In the genomic region with DNA sequence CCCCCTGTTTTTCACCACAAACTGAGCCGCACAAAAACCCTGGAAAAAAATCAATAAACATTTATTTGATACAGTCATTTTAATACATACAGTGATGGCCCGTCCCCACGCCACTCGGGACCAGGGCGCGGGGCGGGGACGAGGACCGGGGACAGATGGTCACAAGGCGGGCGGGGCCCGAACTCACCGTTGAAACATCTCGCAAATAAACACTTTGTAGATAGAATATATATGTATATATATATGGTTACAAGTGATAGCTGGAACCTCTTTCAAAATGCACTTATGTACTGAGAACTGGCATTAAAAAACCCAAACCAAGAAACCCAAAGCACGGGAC, we compare ENCODE assay signal across 1 cellular context.
A peak's percentile ranks its signal among the peaks of the same experiment; 100 is the strongest.
TF ChIP-seq lines count a peak whose summit lies in the region.

No MANE protein-coding gene starts in this region.

TF ChIP-seq in HepG2, 621 proteins besides CTCF, POLR2A, EP300 and RAD21 (continued from another document and continues in another):
- TF ChIP-seq, protein P1, sequence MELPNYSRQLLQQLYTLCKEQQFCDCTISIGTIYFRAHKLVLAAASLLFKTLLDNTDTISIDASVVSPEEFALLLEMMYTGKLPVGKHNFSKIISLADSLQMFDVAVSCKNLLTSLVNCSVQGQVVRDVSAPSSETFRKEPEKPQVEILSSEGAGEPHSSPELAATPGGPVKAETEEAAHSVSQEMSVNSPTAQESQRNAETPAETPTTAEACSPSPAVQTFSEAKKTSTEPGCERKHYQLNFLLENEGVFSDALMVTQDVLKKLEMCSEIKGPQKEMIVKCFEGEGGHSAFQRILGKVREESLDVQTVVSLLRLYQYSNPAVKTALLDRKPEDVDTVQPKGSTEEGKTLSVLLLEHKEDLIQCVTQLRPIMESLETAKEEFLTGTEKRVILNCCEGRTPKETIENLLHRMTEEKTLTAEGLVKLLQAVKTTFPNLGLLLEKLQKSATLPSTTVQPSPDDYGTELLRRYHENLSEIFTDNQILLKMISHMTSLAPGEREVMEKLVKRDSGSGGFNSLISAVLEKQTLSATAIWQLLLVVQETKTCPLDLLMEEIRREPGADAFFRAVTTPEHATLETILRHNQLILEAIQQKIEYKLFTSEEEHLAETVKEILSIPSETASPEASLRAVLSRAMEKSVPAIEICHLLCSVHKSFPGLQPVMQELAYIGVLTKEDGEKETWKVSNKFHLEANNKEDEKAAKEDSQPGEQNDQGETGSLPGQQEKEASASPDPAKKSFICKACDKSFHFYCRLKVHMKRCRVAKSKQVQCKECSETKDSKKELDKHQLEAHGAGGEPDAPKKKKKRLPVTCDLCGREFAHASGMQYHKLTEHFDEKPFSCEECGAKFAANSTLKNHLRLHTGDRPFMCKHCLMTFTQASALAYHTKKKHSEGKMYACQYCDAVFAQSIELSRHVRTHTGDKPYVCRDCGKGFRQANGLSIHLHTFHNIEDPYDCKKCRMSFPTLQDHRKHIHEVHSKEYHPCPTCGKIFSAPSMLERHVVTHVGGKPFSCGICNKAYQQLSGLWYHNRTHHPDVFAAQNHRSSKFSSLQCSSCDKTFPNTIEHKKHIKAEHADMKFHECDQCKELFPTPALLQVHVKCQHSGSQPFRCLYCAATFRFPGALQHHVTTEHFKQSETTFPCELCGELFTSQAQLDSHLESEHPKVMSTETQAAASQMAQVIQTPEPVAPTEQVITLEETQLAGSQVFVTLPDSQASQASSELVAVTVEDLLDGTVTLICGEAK (IDR thresholded peaks at IDR 0.05) = no peak
- TF ChIP-seq, protein P1 (CRISPR knock-in tag; IDR thresholded peaks at IDR 0.05) = no peak
- no peak for TF ChIP-seq HDAC2 (CRISPR knock-in tag; IDR thresholded peaks at IDR 0.05)
- TF ChIP-seq, protein P2, sequence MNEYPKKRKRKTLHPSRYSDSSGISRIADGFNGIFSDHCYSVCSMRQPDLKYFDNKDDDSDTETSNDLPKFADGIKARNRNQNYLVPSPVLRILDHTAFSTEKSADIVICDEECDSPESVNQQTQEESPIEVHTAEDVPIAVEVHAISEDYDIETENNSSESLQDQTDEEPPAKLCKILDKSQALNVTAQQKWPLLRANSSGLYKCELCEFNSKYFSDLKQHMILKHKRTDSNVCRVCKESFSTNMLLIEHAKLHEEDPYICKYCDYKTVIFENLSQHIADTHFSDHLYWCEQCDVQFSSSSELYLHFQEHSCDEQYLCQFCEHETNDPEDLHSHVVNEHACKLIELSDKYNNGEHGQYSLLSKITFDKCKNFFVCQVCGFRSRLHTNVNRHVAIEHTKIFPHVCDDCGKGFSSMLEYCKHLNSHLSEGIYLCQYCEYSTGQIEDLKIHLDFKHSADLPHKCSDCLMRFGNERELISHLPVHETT (CRISPR knock-in tag; conservative IDR thresholded peaks at IDR 0.05) = no peak
- TF ChIP-seq ZNF557 (CRISPR knock-in tag; IDR thresholded peaks at IDR 0.05) = no peak
- TF ChIP-seq KDM3A (CRISPR knock-in tag; IDR thresholded peaks at IDR 0.05; ENCODE audit: low read depth) = no peak
- no peak for TF ChIP-seq ZNF317 (CRISPR knock-in tag; IDR thresholded peaks at IDR 0.05)
- TF ChIP-seq ZNF777 (CRISPR knock-in tag; IDR thresholded peaks at IDR 0.05) = no peak
- TF ChIP-seq ZBTB7A (CRISPR knock-in tag; IDR thresholded peaks at IDR 0.05) = no peak
- peak; percentile 85; the same call in 1 of the 2 replicates for TF ChIP-seq CC2D1A (CRISPR knock-in tag; IDR thresholded peaks at IDR 0.05)
- peak; percentile 83 for TF ChIP-seq ONECUT2 (CRISPR knock-in tag; IDR thresholded peaks at IDR 0.05)
- no peak for TF ChIP-seq RNF2 (conservative IDR thresholded peaks at IDR 0.05; ENCODE audit: low read depth)
- no peak for TF ChIP-seq ZNF749 (CRISPR knock-in tag; IDR thresholded peaks at IDR 0.05; ENCODE audit: borderline replicate concordance)
- no peak; the same call in 1 of the 2 replicates for TF ChIP-seq PPARG (CRISPR knock-in tag; conservative IDR thresholded peaks at IDR 0.05)
- TF ChIP-seq SPEN (CRISPR knock-in tag; IDR thresholded peaks at IDR 0.05; ENCODE audit: low read depth) = no peak
- TF ChIP-seq SCMH1 (CRISPR knock-in tag; IDR thresholded peaks at IDR 0.05; ENCODE audit: borderline replicate concordance) = no peak
- TF ChIP-seq, protein P3, sequence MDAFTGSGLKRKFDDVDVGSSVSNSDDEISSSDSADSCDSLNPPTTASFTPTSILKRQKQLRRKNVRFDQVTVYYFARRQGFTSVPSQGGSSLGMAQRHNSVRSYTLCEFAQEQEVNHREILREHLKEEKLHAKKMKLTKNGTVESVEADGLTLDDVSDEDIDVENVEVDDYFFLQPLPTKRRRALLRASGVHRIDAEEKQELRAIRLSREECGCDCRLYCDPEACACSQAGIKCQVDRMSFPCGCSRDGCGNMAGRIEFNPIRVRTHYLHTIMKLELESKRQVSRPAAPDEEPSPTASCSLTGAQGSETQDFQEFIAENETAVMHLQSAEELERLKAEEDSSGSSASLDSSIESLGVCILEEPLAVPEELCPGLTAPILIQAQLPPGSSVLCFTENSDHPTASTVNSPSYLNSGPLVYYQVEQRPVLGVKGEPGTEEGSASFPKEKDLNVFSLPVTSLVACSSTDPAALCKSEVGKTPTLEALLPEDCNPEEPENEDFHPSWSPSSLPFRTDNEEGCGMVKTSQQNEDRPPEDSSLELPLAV (CRISPR knock-in tag; conservative IDR thresholded peaks at IDR 0.05; ENCODE audit: low read depth) = no peak
- no peak for TF ChIP-seq ZNF720 (CRISPR knock-in tag; IDR thresholded peaks at IDR 0.05)
- no peak for TF ChIP-seq YEATS4 (CRISPR knock-in tag; IDR thresholded peaks at IDR 0.05; ENCODE audit: borderline replicate concordance)
- TF ChIP-seq, protein P4, sequence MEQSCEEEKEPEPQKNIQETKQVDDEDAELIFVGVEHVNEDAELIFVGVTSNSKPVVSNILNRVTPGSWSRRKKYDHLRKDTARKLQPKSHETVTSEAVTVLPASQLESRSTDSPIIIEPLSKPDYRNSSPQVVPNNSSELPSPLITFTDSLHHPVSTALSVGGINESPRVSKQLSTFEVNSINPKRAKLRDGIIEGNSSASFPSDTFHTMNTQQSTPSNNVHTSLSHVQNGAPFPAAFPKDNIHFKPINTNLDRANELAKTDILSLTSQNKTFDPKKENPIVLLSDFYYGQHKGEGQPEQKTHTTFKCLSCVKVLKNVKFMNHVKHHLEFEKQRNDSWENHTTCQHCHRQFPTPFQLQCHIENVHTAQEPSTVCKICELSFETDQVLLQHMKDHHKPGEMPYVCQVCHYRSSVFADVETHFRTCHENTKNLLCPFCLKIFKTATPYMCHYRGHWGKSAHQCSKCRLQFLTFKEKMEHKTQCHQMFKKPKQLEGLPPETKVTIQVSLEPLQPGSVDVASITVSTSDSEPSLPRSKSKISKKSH (CRISPR knock-in tag; IDR thresholded peaks at IDR 0.05; ENCODE audit: borderline replicate concordance) = no peak
- no peak for TF ChIP-seq ZNF570 (CRISPR knock-in tag; IDR thresholded peaks at IDR 0.05; ENCODE audit: borderline replicate concordance)
- no peak for TF ChIP-seq ZNF891 (CRISPR knock-in tag; IDR thresholded peaks at IDR 0.05)
- no peak for TF ChIP-seq ZSCAN30 (CRISPR knock-in tag; IDR thresholded peaks at IDR 0.05)
- no peak for TF ChIP-seq TCF12 (IDR thresholded peaks at IDR 0.05)
- TF ChIP-seq TCF12 (CRISPR knock-in tag; IDR thresholded peaks at IDR 0.05) = no peak
- TF ChIP-seq ZNF792 (CRISPR knock-in tag; IDR thresholded peaks at IDR 0.05) = no peak
- no peak for TF ChIP-seq HCFC1 (IDR thresholded peaks at IDR 0.05; ENCODE audit: low read depth, low read length)
- TF ChIP-seq, protein P5, sequence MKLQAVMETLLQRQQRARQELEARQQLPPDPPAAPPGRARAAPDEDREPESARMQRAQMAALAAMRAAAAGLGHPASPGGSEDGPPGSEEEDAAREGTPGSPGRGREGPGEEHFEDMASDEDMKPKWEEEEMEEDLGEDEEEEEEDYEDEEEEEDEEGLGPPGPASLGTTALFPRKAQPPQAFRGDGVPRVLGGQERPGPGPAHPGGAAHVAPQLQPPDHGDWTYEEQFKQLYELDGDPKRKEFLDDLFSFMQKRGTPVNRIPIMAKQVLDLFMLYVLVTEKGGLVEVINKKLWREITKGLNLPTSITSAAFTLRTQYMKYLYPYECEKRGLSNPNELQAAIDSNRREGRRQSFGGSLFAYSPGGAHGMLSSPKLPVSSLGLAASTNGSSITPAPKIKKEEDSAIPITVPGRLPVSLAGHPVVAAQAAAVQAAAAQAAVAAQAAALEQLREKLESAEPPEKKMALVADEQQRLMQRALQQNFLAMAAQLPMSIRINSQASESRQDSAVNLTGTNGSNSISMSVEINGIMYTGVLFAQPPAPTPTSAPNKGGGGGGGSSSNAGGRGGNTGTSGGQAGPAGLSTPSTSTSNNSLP (IDR thresholded peaks at IDR 0.05; ENCODE audit: low read depth, low read length) = peak; percentile 68
- TF ChIP-seq KLF12 (CRISPR knock-in tag; IDR thresholded peaks at IDR 0.05; ENCODE audit: borderline replicate concordance) = no peak
- TF ChIP-seq POGZ (CRISPR knock-in tag; IDR thresholded peaks at IDR 0.05) = no peak
- TF ChIP-seq ZSCAN31 (CRISPR knock-in tag; IDR thresholded peaks at IDR 0.05; ENCODE audit: low read depth) = no peak
- no peak for TF ChIP-seq HDAC6 (IDR thresholded peaks at IDR 0.05; ENCODE audit: low read depth, low read length)
- peak; percentile 34; the same call in 1 of the 2 replicates for TF ChIP-seq POLR2AphosphoS2 (IDR thresholded peaks at IDR 0.05; ENCODE audit: low read depth, low read length)
- no peak for TF ChIP-seq GFI1 (CRISPR knock-in tag; IDR thresholded peaks at IDR 0.05; ENCODE audit: borderline replicate concordance)
- TF ChIP-seq, protein P6, sequence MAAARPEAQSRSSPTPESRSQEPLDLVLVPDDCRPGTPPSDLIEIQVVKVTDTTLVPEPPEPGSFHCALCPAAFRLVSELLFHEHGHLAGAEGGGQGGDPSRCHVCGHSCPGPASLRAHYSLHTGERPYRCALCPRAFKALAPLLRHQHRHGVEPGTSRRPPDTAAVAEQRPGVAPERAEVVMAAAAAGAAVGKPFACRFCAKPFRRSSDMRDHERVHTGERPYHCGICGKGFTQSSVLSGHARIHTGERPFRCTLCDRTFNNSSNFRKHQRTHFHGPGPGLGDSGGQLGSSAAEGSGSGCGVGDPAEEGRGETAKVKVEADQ (CRISPR knock-in tag; IDR thresholded peaks at IDR 0.05; ENCODE audit: borderline replicate concordance) = no peak
- TF ChIP-seq, protein P7, sequence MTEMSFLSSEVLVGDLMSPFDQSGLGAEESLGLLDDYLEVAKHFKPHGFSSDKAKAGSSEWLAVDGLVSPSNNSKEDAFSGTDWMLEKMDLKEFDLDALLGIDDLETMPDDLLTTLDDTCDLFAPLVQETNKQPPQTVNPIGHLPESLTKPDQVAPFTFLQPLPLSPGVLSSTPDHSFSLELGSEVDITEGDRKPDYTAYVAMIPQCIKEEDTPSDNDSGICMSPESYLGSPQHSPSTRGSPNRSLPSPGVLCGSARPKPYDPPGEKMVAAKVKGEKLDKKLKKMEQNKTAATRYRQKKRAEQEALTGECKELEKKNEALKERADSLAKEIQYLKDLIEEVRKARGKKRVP (CRISPR knock-in tag; IDR thresholded peaks at IDR 0.05) = no peak
- TF ChIP-seq, protein P8, sequence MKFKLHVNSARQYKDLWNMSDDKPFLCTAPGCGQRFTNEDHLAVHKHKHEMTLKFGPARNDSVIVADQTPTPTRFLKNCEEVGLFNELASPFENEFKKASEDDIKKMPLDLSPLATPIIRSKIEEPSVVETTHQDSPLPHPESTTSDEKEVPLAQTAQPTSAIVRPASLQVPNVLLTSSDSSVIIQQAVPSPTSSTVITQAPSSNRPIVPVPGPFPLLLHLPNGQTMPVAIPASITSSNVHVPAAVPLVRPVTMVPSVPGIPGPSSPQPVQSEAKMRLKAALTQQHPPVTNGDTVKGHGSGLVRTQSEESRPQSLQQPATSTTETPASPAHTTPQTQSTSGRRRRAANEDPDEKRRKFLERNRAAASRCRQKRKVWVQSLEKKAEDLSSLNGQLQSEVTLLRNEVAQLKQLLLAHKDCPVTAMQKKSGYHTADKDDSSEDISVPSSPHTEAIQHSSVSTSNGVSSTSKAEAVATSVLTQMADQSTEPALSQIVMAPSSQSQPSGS (CRISPR knock-in tag; IDR thresholded peaks at IDR 0.05) = no peak
- TF ChIP-seq HOXA9 (CRISPR knock-in tag; IDR thresholded peaks at IDR 0.05; ENCODE audit: borderline replicate concordance) = no peak
- TF ChIP-seq POLR2G (IDR thresholded peaks at IDR 0.05; ENCODE audit: low read depth, low read length) = no peak
- TF ChIP-seq, protein P9, sequence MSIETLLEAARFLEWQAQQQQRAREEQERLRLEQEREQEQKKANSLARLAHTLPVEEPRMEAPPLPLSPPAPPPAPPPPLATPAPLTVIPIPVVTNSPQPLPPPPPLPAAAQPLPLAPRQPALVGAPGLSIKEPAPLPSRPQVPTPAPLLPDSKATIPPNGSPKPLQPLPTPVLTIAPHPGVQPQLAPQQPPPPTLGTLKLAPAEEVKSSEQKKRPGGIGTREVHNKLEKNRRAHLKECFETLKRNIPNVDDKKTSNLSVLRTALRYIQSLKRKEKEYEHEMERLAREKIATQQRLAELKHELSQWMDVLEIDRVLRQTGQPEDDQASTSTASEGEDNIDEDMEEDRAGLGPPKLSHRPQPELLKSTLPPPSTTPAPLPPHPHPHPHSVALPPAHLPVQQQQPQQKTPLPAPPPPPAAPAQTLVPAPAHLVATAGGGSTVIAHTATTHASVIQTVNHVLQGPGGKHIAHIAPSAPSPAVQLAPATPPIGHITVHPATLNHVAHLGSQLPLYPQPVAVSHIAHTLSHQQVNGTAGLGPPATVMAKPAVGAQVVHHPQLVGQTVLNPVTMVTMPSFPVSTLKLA (IDR thresholded peaks at IDR 0.05) = no peak
- TF ChIP-seq, protein P10, sequence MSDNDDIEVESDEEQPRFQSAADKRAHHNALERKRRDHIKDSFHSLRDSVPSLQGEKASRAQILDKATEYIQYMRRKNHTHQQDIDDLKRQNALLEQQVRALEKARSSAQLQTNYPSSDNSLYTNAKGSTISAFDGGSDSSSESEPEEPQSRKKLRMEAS (IDR thresholded peaks at IDR 0.05) = no peak
- no peak for TF ChIP-seq NR2F2 (IDR thresholded peaks at IDR 0.05; ENCODE audit: borderline replicate concordance, low read depth)
- no peak for TF ChIP-seq HNRNPUL1 (IDR thresholded peaks at IDR 0.05; ENCODE audit: low read depth, low read length)
- TF ChIP-seq ATF1 (CRISPR knock-in tag; IDR thresholded peaks at IDR 0.05) = no peak
